In genomic region chr16:29594269-29594925, GRCh38 we compare ENCODE assay signal across 8 cellular contexts.
DNase-seq lines count a peak whose midpoint lies in the region; ATAC-seq and TF ChIP-seq lines count a peak whose summit lies in the region.
"Not testable (repeated sequence)": the region's sequence is repeated elsewhere in the genome, so short reads cannot be mapped to it uniquely, and the experiment has no call there.

No MANE protein-coding gene starts in this region.

- POLR2A ChIA-PET in PC-9 (lab: Charles Lee; ENCODE audit: unreplicated experiment), result interaction anchor here (0.6 kb wide), 1 partner anchor 379 kb away, joined by 6 read pairs; the partner anchor contains the start of gene TAOK2

- H3K4me1 ChIP-seq in PC-9 (replicated peaks; ENCODE audit: insufficient read depth) (peaks cover 22% of the 10 kb centered on the region), esophagus squamous epithelium (peaks cover 0 to 32% (median 5%) of the 10 kb centered on the region in 3 donors), mucosa of descending colon (ENCODE audit: low read depth) (peaks cover 16% of the 10 kb centered on the region)

- not testable (repeated sequence) for H3K9me3 Mint-ChIP-seq in activated T-helper 1 cell treated with anti-CD3 and anti-CD28 coated beads, Interleukin-12 subunit alpha, Interleukin-12 subunit beta, Interleukin-2, Interleukin-4 antibody, amounts not matched to agents 30 ng/mL and 10 ng/mL and 1 ng/mL, durations not matched to agents 14 hours and 24 hours and 36 hours; stimulated activated memory B cell treated with anti-CD40 and anti-IgM and Interleukin-4, amounts not matched to agents 10 μg/mL and 1 μg/mL and 100 μg/mL, for 72 hours

- H3K27ac Mint-ChIP-seq in activated T-helper 1 cell treated with anti-CD3 and anti-CD28 coated beads, Interleukin-12 subunit alpha, Interleukin-12 subunit beta, Interleukin-2, Interleukin-4 antibody, amounts not matched to agents 30 ng/mL and 10 ng/mL and 1 ng/mL, durations not matched to agents 14 hours and 24 hours and 36 hours, result peak overlapping the region; percentile 95
- peak overlapping the region; percentile 94 for H3K27ac Mint-ChIP-seq in stimulated activated memory B cell treated with anti-CD40 and anti-IgM and Interleukin-4, amounts not matched to agents 10 μg/mL and 1 μg/mL and 100 μg/mL, for 72 hours

- H3K36me3 Mint-ChIP-seq in activated T-helper 1 cell treated with anti-CD3 and anti-CD28 coated beads, Interleukin-12 subunit alpha, Interleukin-12 subunit beta, Interleukin-2, Interleukin-4 antibody, amounts not matched to agents 30 ng/mL and 10 ng/mL and 1 ng/mL, durations not matched to agents 14 hours and 24 hours and 36 hours (ENCODE audit: low read depth), result not testable (repeated sequence)
- H3K36me3 Mint-ChIP-seq in stimulated activated memory B cell treated with anti-CD40 and anti-IgM and Interleukin-4, amounts not matched to agents 10 μg/mL and 1 μg/mL and 100 μg/mL, for 72 hours, result peaks cover 16% of the 10 kb centered on the region

- peak overlapping the region; percentile 81 for H3K4me2 ChIP-seq in PC-9

- WGBS in esophagus squamous epithelium, 2 donors, result no CpG with 5 or more reads among the region's 38 CpGs

- peaks cover 43% of the 10 kb centered on the region for H4K20me1 ChIP-seq in PC-9 (ENCODE audit: insufficient read depth)

- not testable (repeated sequence) for H3K9me3 ChIP-seq in PC-9 (ENCODE audit: insufficient read depth, low read depth); esophagus squamous epithelium; mucosa of descending colon

- ATAC-seq in GM21576 (IDR thresholded peaks at IDR 0.05; ENCODE audit: unreplicated experiment) (peak; percentile 30), HG03520 (IDR thresholded peaks at IDR 0.05; ENCODE audit: unreplicated experiment) (peak; percentile 18), mucosa of descending colon (peak; percentile 74)
- peak; percentile 85 for ATAC-seq in stimulated activated memory B cell treated with anti-CD40 and anti-IgM and Interleukin-4, amounts not matched to agents 10 μg/mL and 1 μg/mL and 100 μg/mL, for 72 hours

- H3K4me3 Mint-ChIP-seq in activated T-helper 1 cell treated with anti-CD3 and anti-CD28 coated beads, Interleukin-12 subunit alpha, Interleukin-12 subunit beta, Interleukin-2, Interleukin-4 antibody, amounts not matched to agents 30 ng/mL and 10 ng/mL and 1 ng/mL, durations not matched to agents 14 hours and 24 hours and 36 hours, result peak overlapping the region; percentile 98
- H3K4me3 Mint-ChIP-seq in stimulated activated memory B cell treated with anti-CD40 and anti-IgM and Interleukin-4, amounts not matched to agents 10 μg/mL and 1 μg/mL and 100 μg/mL, for 72 hours, result peak overlapping the region; percentile 79

- H2AFZ ChIP-seq in PC-9, result not testable (repeated sequence)

- intact Hi-C loops in PC-9 (cut with micrococcal nuclease; ENCODE audit: unreplicated experiment), result loop anchor here (10.0 kb wide), 1 partner anchor 220 kb away; the partner anchor contains the start of genes PAGR1 and PRRT2
- intact Hi-C loops in activated T-helper 1 cell treated with anti-CD3 and anti-CD28 coated beads, Interleukin-12 subunit alpha, Interleukin-12 subunit beta, Interleukin-2, Interleukin-4 antibody, amounts not matched to agents 30 ng/mL and 10 ng/mL and 1 ng/mL, durations not matched to agents 14 hours and 24 hours and 36 hours (cut with micrococcal nuclease), result loop anchor here (2.0 kb wide), 1 partner anchor 70 kb away; no protein-coding TSS in a partner anchor
- intact Hi-C loops in esophagus squamous epithelium (cut with DNase I); mucosa of descending colon (cut with DNase I, micrococcal nuclease): not testable (repeated sequence)

- not testable (repeated sequence) for H3K27me3 Mint-ChIP-seq in activated T-helper 1 cell treated with anti-CD3 and anti-CD28 coated beads, Interleukin-12 subunit alpha, Interleukin-12 subunit beta, Interleukin-2, Interleukin-4 antibody, amounts not matched to agents 30 ng/mL and 10 ng/mL and 1 ng/mL, durations not matched to agents 14 hours and 24 hours and 36 hours (ENCODE audit: insufficient read depth); stimulated activated memory B cell treated with anti-CD40 and anti-IgM and Interleukin-4, amounts not matched to agents 10 μg/mL and 1 μg/mL and 100 μg/mL, for 72 hours

- peaks cover 39% of the 10 kb centered on the region for H3K4me1 Mint-ChIP-seq in activated T-helper 1 cell treated with anti-CD3 and anti-CD28 coated beads, Interleukin-12 subunit alpha, Interleukin-12 subunit beta, Interleukin-2, Interleukin-4 antibody, amounts not matched to agents 30 ng/mL and 10 ng/mL and 1 ng/mL, durations not matched to agents 14 hours and 24 hours and 36 hours (ENCODE audit: low read depth)
- peaks cover 33% of the 10 kb centered on the region for H3K4me1 Mint-ChIP-seq in stimulated activated memory B cell treated with anti-CD40 and anti-IgM and Interleukin-4, amounts not matched to agents 10 μg/mL and 1 μg/mL and 100 μg/mL, for 72 hours

- not testable (repeated sequence) for BruUV-seq in PC-9 (replicated peaks; lab: Mats Ljungman, UMichigan)

- not testable (repeated sequence) for H3K9me2 ChIP-seq in PC-9 (ENCODE audit: insufficient read depth)

- H3K27ac ChIP-seq in PC-9, result peak overlapping the region; percentile 32; the same call in 1 of the 2 replicates
- H3K27ac ChIP-seq in esophagus squamous epithelium, result peak overlapping the region; percentile 86 to 98 (median 93)

- TF ChIP-seq POLR2A in esophagus squamous epithelium (IDR thresholded peaks at IDR 0.05), result not testable (repeated sequence)

- CTCF ChIA-PET in PC-9 (lab: Charles Lee), result not testable (repeated sequence)

- DNase-seq in D341Med (ENCODE audit: low spot score) (peak; percentile 18), PC-9 (peak; percentile 39 to 71), mucosa of descending colon (peak in 2 of 3 donors; percentile 72 to 84)
- DNase-seq in activated T-helper 1 cell treated with anti-CD3 and anti-CD28 coated beads, Interleukin-12 subunit alpha, Interleukin-12 subunit beta, Interleukin-2, Interleukin-4 antibody, amounts not matched to agents 30 ng/mL and 10 ng/mL and 1 ng/mL, durations not matched to agents 14 hours and 24 hours and 36 hours (ENCODE audit: low spot score), result peak; percentile 73
- not testable (repeated sequence) for DNase-seq in esophagus squamous epithelium (lab: John Stamatoyannopoulos, UW)

- H3F3A ChIP-seq in PC-9 (ENCODE audit: insufficient read depth, low read depth), result peaks cover 18% of the 10 kb centered on the region; the same call in 1 of the 2 replicates

- peaks cover 72% of the 10 kb centered on the region for H3K79me2 ChIP-seq in PC-9 (ENCODE audit: low read depth)

- peak overlapping the region; percentile 64 for H3K4me3 ChIP-seq in PC-9
- H3K4me3 ChIP-seq in esophagus squamous epithelium, result peak overlapping the region; percentile 39 to 78 (median 58)
- peak overlapping the region; percentile 26 for H3K4me3 ChIP-seq in mucosa of descending colon

- peaks cover 10% of the 10 kb centered on the region; the same call in 1 of the 2 replicates for H3K36me3 ChIP-seq in PC-9 (ENCODE audit: low read depth)
- H3K36me3 ChIP-seq in esophagus squamous epithelium; mucosa of descending colon (ENCODE audit: low read depth): not testable (repeated sequence)

- TF ChIP-seq CTCF in PC-9 (conservative IDR thresholded peaks at IDR 0.05); esophagus squamous epithelium (IDR thresholded peaks at IDR 0.05); mucosa of descending colon (IDR thresholded peaks at IDR 0.05): not testable (repeated sequence)

- H3K27me3 ChIP-seq in PC-9 (ENCODE audit: insufficient read depth, low read depth); esophagus squamous epithelium: not testable (repeated sequence)

Comparison
In these comparisons a context has a peak if more than half of its experiments do, and no peak if none do; other contexts are left out.
1. ATAC-seq: peak in every context shown above with its lines; median percentile 85 in stimulated activated memory B cell treated with anti-CD40 and anti-IgM and Interleukin-4, amounts not matched to agents 10 μg/mL and 1 μg/mL and 100 μg/mL, for 72 hours; 74 in mucosa of descending colon; 30 in GM21576; 18 in HG03520.